ENCODE assay signal across 1 cellular context in genomic region chr1:117146570-117147340, GRCh38.
TF ChIP-seq lines count a peak whose summit lies in the region.

No MANE protein-coding gene starts in this region.

TF ChIP-seq in HEK293, 187 proteins besides CTCF, POLR2A, EP300 and RAD21 (continued from another document):
- peak; percentile 84 for TF ChIP-seq HIC1 (tag by site-specific recombination; IDR thresholded peaks at IDR 0.05)
- peak; percentile 26; the same call in 1 of the 2 replicates for TF ChIP-seq ZNF558 (tag by site-specific recombination; IDR thresholded peaks at IDR 0.05)
- TF ChIP-seq ZBTB17 (tag by site-specific recombination; IDR thresholded peaks at IDR 0.05) = no peak
- no peak for TF ChIP-seq ZNF140 (tag by site-specific recombination; IDR thresholded peaks at IDR 0.05)
- 0 out of 2 replicates have a peak, but pooled peaks have one; percentile 45 for TF ChIP-seq KLF17 (tag by site-specific recombination; IDR thresholded peaks at IDR 0.05)
- TF ChIP-seq ZSCAN4 (tag by site-specific recombination; IDR thresholded peaks at IDR 0.05) = no peak
- no peak for TF ChIP-seq REPIN1 (tag by site-specific recombination; IDR thresholded peaks at IDR 0.05; ENCODE audit: low read depth)
- no peak for TF ChIP-seq ZNF549 (tag by site-specific recombination; IDR thresholded peaks at IDR 0.05)
- no peak for TF ChIP-seq ZNF610 (tag by site-specific recombination; IDR thresholded peaks at IDR 0.05; ENCODE audit: borderline replicate concordance)
- no peak for TF ChIP-seq ZNF404 (tag by site-specific recombination; IDR thresholded peaks at IDR 0.05)
- no peak for TF ChIP-seq ZNF449 (tag by site-specific recombination; IDR thresholded peaks at IDR 0.05)
- TF ChIP-seq ZNF394 (tag by site-specific recombination; IDR thresholded peaks at IDR 0.05; ENCODE audit: borderline replicate concordance) = no peak
- TF ChIP-seq ZNF146 (tag by site-specific recombination; IDR thresholded peaks at IDR 0.05) = no peak
- TF ChIP-seq ZNF544 (tag by site-specific recombination; IDR thresholded peaks at IDR 0.05) = no peak
- TF ChIP-seq ZNF341 (tag by site-specific recombination; IDR thresholded peaks at IDR 0.05; ENCODE audit: low read depth) = peak; percentile 61
- 0 out of 2 replicates have a peak, but pooled peaks have one; percentile 16 for TF ChIP-seq ZNF391 (tag by site-specific recombination; IDR thresholded peaks at IDR 0.05; ENCODE audit: borderline replicate concordance, low read depth)
- 0 out of 2 replicates have a peak, but pooled peaks have one; percentile 50 for TF ChIP-seq ZNF324 (tag by site-specific recombination; IDR thresholded peaks at IDR 0.05)
- no peak for TF ChIP-seq ZBTB7A (tag by site-specific recombination; IDR thresholded peaks at IDR 0.05; ENCODE audit: low read depth)
- no peak for TF ChIP-seq ZNF211 (tag by site-specific recombination; IDR thresholded peaks at IDR 0.05; ENCODE audit: low read depth)
- TF ChIP-seq ZBTB6 (tag by site-specific recombination; IDR thresholded peaks at IDR 0.05) = no peak
- TF ChIP-seq ZXDB (tag by site-specific recombination; IDR thresholded peaks at IDR 0.05) = peak; percentile 78; the same call in 1 of the 2 replicates
TF ChIP-seq in HEK293: peak in this region for 36.
